In genomic region chr4:69738872-69739271, GRCh38 we compare ENCODE assay signal across 1 cellular context.
TF ChIP-seq lines count a peak whose summit lies in the region.

No MANE protein-coding gene starts in this region.

TF ChIP-seq in liver, 16 proteins besides CTCF, POLR2A, EP300 and RAD21 (continued from another document):
- TF ChIP-seq, protein P1, sequence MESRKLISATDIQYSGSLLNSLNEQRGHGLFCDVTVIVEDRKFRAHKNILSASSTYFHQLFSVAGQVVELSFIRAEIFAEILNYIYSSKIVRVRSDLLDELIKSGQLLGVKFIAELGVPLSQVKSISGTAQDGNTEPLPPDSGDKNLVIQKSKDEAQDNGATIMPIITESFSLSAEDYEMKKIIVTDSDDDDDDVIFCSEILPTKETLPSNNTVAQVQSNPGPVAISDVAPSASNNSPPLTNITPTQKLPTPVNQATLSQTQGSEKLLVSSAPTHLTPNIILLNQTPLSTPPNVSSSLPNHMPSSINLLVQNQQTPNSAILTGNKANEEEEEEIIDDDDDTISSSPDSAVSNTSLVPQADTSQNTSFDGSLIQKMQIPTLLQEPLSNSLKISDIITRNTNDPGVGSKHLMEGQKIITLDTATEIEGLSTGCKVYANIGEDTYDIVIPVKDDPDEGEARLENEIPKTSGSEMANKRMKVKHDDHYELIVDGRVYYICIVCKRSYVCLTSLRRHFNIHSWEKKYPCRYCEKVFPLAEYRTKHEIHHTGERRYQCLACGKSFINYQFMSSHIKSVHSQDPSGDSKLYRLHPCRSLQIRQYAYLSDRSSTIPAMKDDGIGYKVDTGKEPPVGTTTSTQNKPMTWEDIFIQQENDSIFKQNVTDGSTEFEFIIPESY (IDR thresholded peaks at IDR 0.05), result no peak
- TF ChIP-seq HNF4G (IDR thresholded peaks at IDR 0.05) (peak; percentile 62), RXRA (IDR thresholded peaks at IDR 0.05) (peak; percentile 47 to 76), MAX (IDR thresholded peaks at IDR 0.05) (peak; percentile 12), FOXA1 (IDR thresholded peaks at IDR 0.05) (no peak), FOXA2 (IDR thresholded peaks at IDR 0.05) (peak; percentile 23), JUND (IDR thresholded peaks at IDR 0.05) (peak in 1 of 2 donors; percentile 33), HNF4A (conservative IDR thresholded peaks at IDR 0.05) (peak; percentile 68 to 86), EGR1 (IDR thresholded peaks at IDR 0.05; ENCODE audit: low read depth in 2 of 2) (no peak), SP1 (IDR thresholded peaks at IDR 0.05) (peak; percentile 67)
